ENCODE assay signal across 8 cellular contexts in the genomic region with DNA sequence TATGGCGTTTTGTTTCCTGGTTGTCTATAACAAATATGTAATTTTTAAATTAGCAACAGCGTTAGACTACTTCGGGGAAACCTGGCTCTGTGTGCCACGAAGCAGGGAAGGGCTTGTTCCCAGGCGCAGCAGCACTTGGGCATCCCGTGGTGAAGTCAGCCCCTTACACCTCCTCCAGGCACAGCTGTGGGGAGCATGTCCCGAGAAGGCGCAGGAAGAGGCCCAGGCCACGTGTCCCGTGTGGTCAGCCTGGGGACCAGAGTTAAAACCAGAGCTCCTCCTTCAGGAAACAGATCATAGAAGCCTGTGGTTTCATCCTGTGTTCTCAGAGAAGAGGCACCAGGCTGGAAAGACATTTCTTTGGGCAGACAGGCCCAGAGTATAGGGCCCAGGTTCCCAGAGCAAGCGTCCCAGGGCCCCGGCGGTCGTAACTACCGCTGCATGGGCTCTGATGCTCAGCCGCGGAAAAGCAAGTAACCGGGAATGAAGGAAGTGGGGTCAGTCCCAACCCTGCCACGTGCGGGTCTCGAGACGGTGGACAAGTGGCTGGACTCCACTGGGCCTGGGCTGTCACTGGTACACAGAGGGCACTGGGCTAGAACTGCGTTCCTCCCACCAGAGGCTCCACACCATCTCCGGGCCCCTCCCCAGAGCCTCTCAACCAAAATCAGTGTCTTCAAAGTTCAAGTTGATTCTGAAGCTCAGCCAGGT. TPM values are rescaled to one million over a fixed set of nuclear protein-coding genes. Genes with fewer than 3 reads are reported as not detected.
A peak's percentile ranks its signal among the peaks of the same experiment; 100 is the strongest.
DNase-seq lines count a peak whose midpoint lies in the region; ATAC-seq and TF ChIP-seq lines count a peak whose summit lies in the region.

No MANE protein-coding gene starts in this region.

- H3K36me3 Mint-ChIP-seq in activated naive CD4-positive, alpha-beta T cell treated with anti-CD3 and anti-CD28 coated beads, Interleukin-2, amount 10 ng/mL, durations not matched to agents 7 days and 5 days, result peaks cover 28% of the 10 kb centered on the region

- no peak for ATAC-seq in GM21723 (IDR thresholded peaks at IDR 0.05; ENCODE audit: unreplicated experiment)

- H3K27me3 ChIP-seq in suprapubic skin, result no peaks in the 10 kb centered on the region

- H3K9me3 ChIP-seq in suprapubic skin, result no peaks in the 10 kb centered on the region

- TF ChIP-seq EP300 in suprapubic skin (IDR thresholded peaks at IDR 0.05), result no peak

- H3K4me1 ChIP-seq in suprapubic skin, result peaks cover 16% of the 10 kb centered on the region

- H3K36me3 ChIP-seq in suprapubic skin, result peaks cover 15% of the 10 kb centered on the region

- TF ChIP-seq CTCF in suprapubic skin (IDR thresholded peaks at IDR 0.05), result no peak

- peak overlapping the region; percentile 26 for H3K27ac Mint-ChIP-seq in activated naive CD4-positive, alpha-beta T cell treated with anti-CD3 and anti-CD28 coated beads, Interleukin-2, amount 10 ng/mL, durations not matched to agents 7 days and 5 days

- H3K27me3 Mint-ChIP-seq in activated naive CD4-positive, alpha-beta T cell treated with anti-CD3 and anti-CD28 coated beads, Interleukin-2, amount 10 ng/mL, durations not matched to agents 7 days and 5 days, result no peaks in the 10 kb centered on the region

- DNase-seq in activated naive CD4-positive, alpha-beta T cell treated with anti-CD3 and anti-CD28 coated beads, Interleukin-2, amount 10 ng/mL, durations not matched to agents 7 days and 5 days, result peak; percentile 37
- DNase-seq in activated naive CD4-positive, alpha-beta T cell treated with anti-CD3 and anti-CD28 coated beads, Interleukin-2, amount 50 U/mL, for 16 hours, result no peak
- DNase-seq in M059J (ENCODE audit: low read depth) (peak; percentile 96), amniotic stem cell (lab: John Stamatoyannopoulos, UW) (peak; percentile 84), islet precursor cell (peak; percentile 72), suprapubic skin (ENCODE audit: low spot score in 2 of 2) (no peak), NCI-H526 treated with DMSO at 0.1 percent for 48 hours (lab: John Stamatoyannopoulos, UW) (no peak)

- no peak overlapping the region for H3K4me3 ChIP-seq in suprapubic skin

- peak overlapping the region; percentile 64 for H3K27ac ChIP-seq in suprapubic skin

- H3K4me1 Mint-ChIP-seq in activated naive CD4-positive, alpha-beta T cell treated with anti-CD3 and anti-CD28 coated beads, Interleukin-2, amount 10 ng/mL, durations not matched to agents 7 days and 5 days, result peaks cover 45% of the 10 kb centered on the region

- no peak for TF ChIP-seq POLR2A in suprapubic skin (IDR thresholded peaks at IDR 0.05)

- H3K9me3 Mint-ChIP-seq in activated naive CD4-positive, alpha-beta T cell treated with anti-CD3 and anti-CD28 coated beads, Interleukin-2, amount 10 ng/mL, durations not matched to agents 7 days and 5 days, result no peaks in the 10 kb centered on the region

- H3K4me3 Mint-ChIP-seq in activated naive CD4-positive, alpha-beta T cell treated with anti-CD3 and anti-CD28 coated beads, Interleukin-2, amount 10 ng/mL, durations not matched to agents 7 days and 5 days, result peak overlapping the region; percentile 33

- CTCF ChIA-PET in activated naive CD4-positive, alpha-beta T cell treated with anti-CD3 and anti-CD28 coated beads, Interleukin-2, amount 10 ng/mL, durations not matched to agents 7 days and 5 days (lab: Charles Lee), result interaction anchor here (0.8 to 2.9 kb wide), 4 partner anchors 10 to 99 kb away, joined by 3 to 12 read pairs (median 6); no protein-coding TSS in a partner anchor

- WGBS in suprapubic skin, result 37% methylated on average over 23 of the region's 24 CpGs

RNA-seq across cellular contexts. Expression of a gene that starts 7.1 kb away (rescaled TPM):
- total RNA-seq in M059J (2014; rRNA removed; shearing (Covaris generic)), result 47.0 and 61.2 TPM in 2 replicates
- total RNA-seq in suprapubic skin, result 10 to 100 TPM; 24.1 to 39.4 (median 28.3) TPM

RNA-seq across cellular contexts. Expression of a gene that starts 7.1 kb away (rescaled TPM):
- total RNA-seq in M059J (2014; rRNA removed; shearing (Covaris generic)), result 34.7 and 48.0 TPM in 2 replicates
- total RNA-seq in suprapubic skin, result 10 to 100 TPM; 11.3 to 41.8 (median 19.8) TPM

RNA-seq across cellular contexts. Expression of a gene that starts 16.4 kb away (rescaled TPM):
- total RNA-seq in M059J (2014; rRNA removed; shearing (Covaris generic)), result 41.0 and 61.5 TPM in 2 replicates
- 10 to 100 TPM; 53.2 to 69.8 (median 62.2) TPM for total RNA-seq in suprapubic skin

Comparison
In these comparisons a context has a peak if more than half of its experiments do, and no peak if none do; other contexts are left out.
1. DNase-seq: peak in activated naive CD4-positive, alpha-beta T cell treated with anti-CD3 and anti-CD28 coated beads, Interleukin-2, amount 10 ng/mL, durations not matched to agents 7 days and 5 days (single experiment), M059J (single experiment), amniotic stem cell (single experiment) and islet precursor cell (single experiment); none in activated naive CD4-positive, alpha-beta T cell treated with anti-CD3 and anti-CD28 coated beads, Interleukin-2, amount 50 U/mL, for 16 hours (single experiment), suprapubic skin (0 of 2) and NCI-H526 treated with DMSO at 0.1 percent for 48 hours (single experiment).